ENCODE assay signal across 1 cellular context in genomic region chr14:93691042-93691780, GRCh38.
TF ChIP-seq lines count a peak whose summit lies in the region.

No MANE protein-coding gene starts in this region.

TF ChIP-seq in GM23338, 12 proteins besides CTCF, POLR2A, EP300 and RAD21 (continued from another document):
- TF ChIP-seq, protein P1, sequence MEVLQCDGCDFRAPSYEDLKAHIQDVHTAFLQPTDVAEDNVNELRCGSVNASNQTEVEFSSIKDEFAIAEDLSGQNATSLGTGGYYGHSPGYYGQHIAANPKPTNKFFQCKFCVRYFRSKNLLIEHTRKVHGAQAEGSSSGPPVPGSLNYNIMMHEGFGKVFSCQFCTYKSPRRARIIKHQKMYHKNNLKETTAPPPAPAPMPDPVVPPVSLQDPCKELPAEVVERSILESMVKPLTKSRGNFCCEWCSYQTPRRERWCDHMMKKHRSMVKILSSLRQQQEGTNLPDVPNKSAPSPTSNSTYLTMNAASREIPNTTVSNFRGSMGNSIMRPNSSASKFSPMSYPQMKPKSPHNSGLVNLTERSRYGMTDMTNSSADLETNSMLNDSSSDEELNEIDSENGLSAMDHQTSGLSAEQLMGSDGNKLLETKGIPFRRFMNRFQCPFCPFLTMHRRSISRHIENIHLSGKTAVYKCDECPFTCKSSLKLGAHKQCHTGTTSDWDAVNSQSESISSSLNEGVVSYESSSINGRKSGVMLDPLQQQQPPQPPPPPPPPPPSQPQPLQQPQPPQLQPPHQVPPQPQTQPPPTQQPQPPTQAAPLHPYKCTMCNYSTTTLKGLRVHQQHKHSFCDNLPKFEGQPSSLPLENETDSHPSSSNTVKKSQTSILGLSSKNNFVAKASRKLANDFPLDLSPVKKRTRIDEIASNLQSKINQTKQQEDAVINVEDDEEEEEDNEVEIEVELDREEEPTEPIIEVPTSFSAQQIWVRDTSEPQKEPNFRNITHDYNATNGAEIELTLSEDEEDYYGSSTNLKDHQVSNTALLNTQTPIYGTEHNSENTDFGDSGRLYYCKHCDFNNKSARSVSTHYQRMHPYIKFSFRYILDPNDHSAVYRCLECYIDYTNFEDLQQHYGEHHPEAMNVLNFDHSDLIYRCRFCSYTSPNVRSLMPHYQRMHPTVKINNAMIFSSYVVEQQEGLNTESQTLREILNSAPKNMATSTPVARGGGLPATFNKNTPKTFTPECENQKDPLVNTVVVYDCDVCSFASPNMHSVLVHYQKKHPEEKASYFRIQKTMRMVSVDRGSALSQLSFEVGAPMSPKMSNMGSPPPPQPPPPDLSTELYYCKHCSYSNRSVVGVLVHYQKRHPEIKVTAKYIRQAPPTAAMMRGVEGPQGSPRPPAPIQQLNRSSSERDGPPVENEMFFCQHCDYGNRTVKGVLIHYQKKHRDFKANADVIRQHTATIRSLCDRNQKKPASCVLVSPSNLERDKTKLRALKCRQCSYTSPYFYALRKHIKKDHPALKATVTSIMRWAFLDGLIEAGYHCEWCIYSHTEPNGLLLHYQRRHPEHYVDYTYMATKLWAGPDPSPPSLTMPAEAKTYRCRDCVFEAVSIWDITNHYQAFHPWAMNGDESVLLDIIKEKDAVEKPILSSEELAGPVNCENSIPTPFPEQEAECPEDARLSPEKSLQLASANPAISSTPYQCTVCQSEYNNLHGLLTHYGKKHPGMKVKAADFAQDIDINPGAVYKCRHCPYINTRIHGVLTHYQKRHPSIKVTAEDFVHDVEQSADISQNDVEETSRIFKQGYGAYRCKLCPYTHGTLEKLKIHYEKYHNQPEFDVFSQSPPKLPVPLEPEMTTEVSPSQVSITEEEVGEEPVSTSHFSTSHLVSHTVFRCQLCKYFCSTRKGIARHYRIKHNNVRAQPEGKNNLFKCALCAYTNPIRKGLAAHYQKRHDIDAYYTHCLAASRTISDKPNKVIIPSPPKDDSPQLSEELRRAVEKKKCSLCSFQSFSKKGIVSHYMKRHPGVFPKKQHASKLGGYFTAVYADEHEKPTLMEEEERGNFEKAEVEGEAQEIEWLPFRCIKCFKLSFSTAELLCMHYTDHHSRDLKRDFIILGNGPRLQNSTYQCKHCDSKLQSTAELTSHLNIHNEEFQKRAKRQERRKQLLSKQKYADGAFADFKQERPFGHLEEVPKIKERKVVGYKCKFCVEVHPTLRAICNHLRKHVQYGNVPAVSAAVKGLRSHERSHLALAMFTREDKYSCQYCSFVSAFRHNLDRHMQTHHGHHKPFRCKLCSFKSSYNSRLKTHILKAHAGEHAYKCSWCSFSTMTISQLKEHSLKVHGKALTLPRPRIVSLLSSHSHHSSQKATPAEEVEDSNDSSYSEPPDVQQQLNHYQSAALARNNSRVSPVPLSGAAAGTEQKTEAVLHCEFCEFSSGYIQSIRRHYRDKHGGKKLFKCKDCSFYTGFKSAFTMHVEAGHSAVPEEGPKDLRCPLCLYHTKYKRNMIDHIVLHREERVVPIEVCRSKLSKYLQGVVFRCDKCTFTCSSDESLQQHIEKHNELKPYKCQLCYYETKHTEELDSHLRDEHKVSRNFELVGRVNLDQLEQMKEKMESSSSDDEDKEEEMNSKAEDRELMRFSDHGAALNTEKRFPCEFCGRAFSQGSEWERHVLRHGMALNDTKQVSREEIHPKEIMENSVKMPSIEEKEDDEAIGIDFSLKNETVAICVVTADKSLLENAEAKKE (CRISPR knock-in tag; IDR thresholded peaks at IDR 0.05): no peak
- TF ChIP-seq, protein P2, sequence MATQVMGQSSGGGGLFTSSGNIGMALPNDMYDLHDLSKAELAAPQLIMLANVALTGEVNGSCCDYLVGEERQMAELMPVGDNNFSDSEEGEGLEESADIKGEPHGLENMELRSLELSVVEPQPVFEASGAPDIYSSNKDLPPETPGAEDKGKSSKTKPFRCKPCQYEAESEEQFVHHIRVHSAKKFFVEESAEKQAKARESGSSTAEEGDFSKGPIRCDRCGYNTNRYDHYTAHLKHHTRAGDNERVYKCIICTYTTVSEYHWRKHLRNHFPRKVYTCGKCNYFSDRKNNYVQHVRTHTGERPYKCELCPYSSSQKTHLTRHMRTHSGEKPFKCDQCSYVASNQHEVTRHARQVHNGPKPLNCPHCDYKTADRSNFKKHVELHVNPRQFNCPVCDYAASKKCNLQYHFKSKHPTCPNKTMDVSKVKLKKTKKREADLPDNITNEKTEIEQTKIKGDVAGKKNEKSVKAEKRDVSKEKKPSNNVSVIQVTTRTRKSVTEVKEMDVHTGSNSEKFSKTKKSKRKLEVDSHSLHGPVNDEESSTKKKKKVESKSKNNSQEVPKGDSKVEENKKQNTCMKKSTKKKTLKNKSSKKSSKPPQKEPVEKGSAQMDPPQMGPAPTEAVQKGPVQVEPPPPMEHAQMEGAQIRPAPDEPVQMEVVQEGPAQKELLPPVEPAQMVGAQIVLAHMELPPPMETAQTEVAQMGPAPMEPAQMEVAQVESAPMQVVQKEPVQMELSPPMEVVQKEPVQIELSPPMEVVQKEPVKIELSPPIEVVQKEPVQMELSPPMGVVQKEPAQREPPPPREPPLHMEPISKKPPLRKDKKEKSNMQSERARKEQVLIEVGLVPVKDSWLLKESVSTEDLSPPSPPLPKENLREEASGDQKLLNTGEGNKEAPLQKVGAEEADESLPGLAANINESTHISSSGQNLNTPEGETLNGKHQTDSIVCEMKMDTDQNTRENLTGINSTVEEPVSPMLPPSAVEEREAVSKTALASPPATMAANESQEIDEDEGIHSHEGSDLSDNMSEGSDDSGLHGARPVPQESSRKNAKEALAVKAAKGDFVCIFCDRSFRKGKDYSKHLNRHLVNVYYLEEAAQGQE (IDR thresholded peaks at IDR 0.05; ENCODE audit: unreplicated experiment): no peak
- TF ChIP-seq EZH2phosphoT487 (IDR thresholded peaks at IDR 0.05; ENCODE audit: unreplicated experiment): no peak
- no peak for TF ChIP-seq JUNB (IDR thresholded peaks at IDR 0.05; ENCODE audit: unreplicated experiment)
- TF ChIP-seq EZH2 (IDR thresholded peaks at IDR 0.05; ENCODE audit: low read depth, unreplicated experiment): no peak
- no peak for TF ChIP-seq ZNF331 (CRISPR knock-in tag; IDR thresholded peaks at IDR 0.05; ENCODE audit: low read depth)
- TF ChIP-seq ETS1 (IDR thresholded peaks at IDR 0.05): no peak
- TF ChIP-seq CREB1 (CRISPR knock-in tag; IDR thresholded peaks at IDR 0.05; ENCODE audit: low read depth): no peak
- TF ChIP-seq NANOG (IDR thresholded peaks at IDR 0.05; ENCODE audit: borderline replicate concordance): no peak
